ENCODE assay signal across 23 cellular contexts in genomic region chr1:235152235-235152634, GRCh38.
"Had no signal": no experiment of that assay in that cellular context is flagged by ENCODE, and none has a peak within 500 bp of the region (broad histone marks: within the 10 kb centered on the region; RNA-seq: fewer than 3 reads in every experiment).

No MANE protein-coding gene starts in this region.

- H3K9ac ChIP-seq: KMS-11 had no signal

- ATAC-seq: Panc1, PC-3, SK-N-SH treated with all-trans-retinoic acid at 6 μM for 48 hours had no signal

- H3K4me2 ChIP-seq: KMS-11 had no signal

- H3K27ac ChIP-seq: KMS-11, RWPE1 had no signal

- DNase-seq: Kasumi-1, MV-4-11, NCI-H1048, NCI-H1105, NCI-H1417, NCI-H1436 treated with DMSO at 0.1 percent for 48 hours, NCI-H1694, NCI-H187 treated with DMSO at 0.1 percent for 48 hours, NCI-H2029 treated with DMSO at 0.1 percent for 48 hours, NCI-H226, NCI-H446, NCI-H510A, NCI-H524 treated with DMSO at 0.1 percent for 48 hours, NCI-H69, NCI-H774, PC-3, SHP77, T-helper 1 cell, T-helper 2 cell had no signal
